ENCODE assay signal across 10 cellular contexts in the genomic region with DNA sequence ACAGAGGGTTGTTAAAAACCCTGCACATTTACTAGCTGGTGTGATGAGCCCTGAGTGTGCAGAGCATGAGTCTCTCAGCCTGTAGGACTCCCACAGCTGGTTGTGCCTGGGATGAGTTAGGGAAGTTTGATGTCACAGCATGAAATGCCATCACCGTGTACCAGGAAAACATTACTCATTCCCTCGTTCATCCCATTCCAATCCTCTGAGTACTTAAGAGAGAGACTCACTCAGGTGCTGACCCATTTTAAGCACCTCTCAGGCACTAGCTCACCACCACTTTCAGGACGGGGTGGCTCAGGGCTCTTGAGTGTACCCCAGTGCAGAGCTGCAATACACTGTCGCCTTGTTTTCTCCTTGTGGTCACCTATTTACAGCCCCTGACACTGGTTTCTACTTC. TPM values are rescaled to one million over a fixed set of nuclear protein-coding genes. Genes with fewer than 3 reads are reported as not detected.
DNase-seq lines count a peak whose midpoint lies in the region; ATAC-seq and TF ChIP-seq lines count a peak whose summit lies in the region.
"Had no signal": no experiment of that assay in that cellular context is flagged by ENCODE, and none has a peak within 500 bp of the region (broad histone marks: within the 10 kb centered on the region; RNA-seq: fewer than 3 reads in every experiment).

No MANE protein-coding gene starts in this region.

- in situ Hi-C loops in gastrocnemius medialis (cut with MboI; ENCODE audit: low sequenced_read_pairs in 4 of 4): no loop called here

- H3K27me3 ChIP-seq in gastrocnemius medialis: no peaks in the 10 kb centered on the region
- H3K27me3 ChIP-seq: thyroid gland had no signal

- CTCF ChIA-PET in RWPE1 (lab: Yijun Ruan, JAX): no interaction called here

- H3K27ac ChIP-seq in RWPE1: peak overlapping the region; percentile 68
- peak overlapping the region in 3 of 4 donors; percentile 14 to 18 (median 16) for H3K27ac ChIP-seq in gastrocnemius medialis
- H3K27ac ChIP-seq in substantia nigra (ENCODE audit: low read depth, low read length, poor library complexity, severe bottlenecking): no peak overlapping the region
- H3K27ac ChIP-seq: thyroid gland had no signal

- H3K36me3 ChIP-seq in gastrocnemius medialis: peaks cover 0 to 8% of the 10 kb centered on the region in 2 donors
- H3K36me3 ChIP-seq: thyroid gland had no signal

- H3K9me3 ChIP-seq in gastrocnemius medialis: no peaks in the 10 kb centered on the region
- H3K9me3 ChIP-seq: thyroid gland had no signal

- DNase-seq in ELR (ENCODE audit: low read depth): peak; percentile 96
- peak; percentile 88 for DNase-seq in RWPE1 (ENCODE audit: low spot score)
- DNase-seq in fibroblast of mammary gland (ENCODE audit: low read depth): peak; percentile 98
- no peak for DNase-seq in gastrocnemius medialis
- no peak for DNase-seq in DMS79 treated with DMSO at 0.1 percent for 48 hours (lab: John Stamatoyannopoulos, UW)
- DNase-seq in stimulated activated CD4-positive, alpha-beta T cell treated with anti-CD3 and anti-CD28 coated beads, Interleukin-12 subunit alpha, Interleukin-12 subunit beta, amount 100 ng/mL, for 4 hours: no peak
- DNase-seq in substantia nigra (lab: John Stamatoyannopoulos, UW): no peak
- DNase-seq in NCI-H524 treated with DMSO at 0.1 percent for 48 hours (lab: John Stamatoyannopoulos, UW): no peak
- DNase-seq: thyroid gland had no signal

- no peak for TF ChIP-seq POLR2A in gastrocnemius medialis (IDR thresholded peaks at IDR 0.05)

- H3K4me3 ChIP-seq in fibroblast of mammary gland (ENCODE audit: control insufficient read depth, low read depth, low read length) (no peak overlapping the region), gastrocnemius medialis (no peak overlapping the region)
- H3K4me3 ChIP-seq: thyroid gland had no signal

- TF ChIP-seq CTCF in RWPE1 (conservative IDR thresholded peaks at IDR 0.05; ENCODE audit: low read depth) (no peak), fibroblast of mammary gland (conservative IDR thresholded peaks at IDR 0.05; ENCODE audit: control insufficient read depth, insufficient read depth, low read depth, low read length) (no peak), gastrocnemius medialis (IDR thresholded peaks at IDR 0.05 in 4 of 5, conservative IDR thresholded peaks at IDR 0.05 in 1 of 5) (no peak)

- POLR2A ChIA-PET in RWPE1 (lab: Yijun Ruan, JAX; ENCODE audit: low non-redundant PET): no interaction called here

- intact Hi-C loops in gastrocnemius medialis (cut with DNase I; ENCODE audit: low total_unique reads): no loop called here

- ATAC-seq in gastrocnemius medialis: peak; percentile 85 to 91
- ATAC-seq: natural killer cell treated with Interleukin-12 subunit alpha and Interleukin-12 subunit beta and Interleukin-15 and Interleukin-18, amount 100 ng/mL, for 72 hours had no signal

- peaks cover 35 to 56% of the 10 kb centered on the region in 2 donors for H3K4me1 ChIP-seq in gastrocnemius medialis
- H3K4me1 ChIP-seq: thyroid gland had no signal

RNA-seq across cellular contexts. Expression of a gene that starts 18.7 kb away (rescaled TPM):
- 10 to 100 TPM; 26.5 to 50.2 (median 43.8) TPM for total RNA-seq in gastrocnemius medialis

Comparison
In these comparisons a context has a peak if more than half of its experiments do, and no peak if none do; other contexts are left out.
1. DNase-seq: peak in ELR (single experiment), RWPE1 (single experiment) and fibroblast of mammary gland (single experiment); none in gastrocnemius medialis (0 of 2), DMS79 treated with DMSO at 0.1 percent for 48 hours (single experiment), stimulated activated CD4-positive, alpha-beta T cell treated with anti-CD3 and anti-CD28 coated beads, Interleukin-12 subunit alpha, Interleukin-12 subunit beta, amount 100 ng/mL, for 4 hours (single experiment), substantia nigra (0 of 49) and NCI-H524 treated with DMSO at 0.1 percent for 48 hours (single experiment).